Comparison of ENCODE assay signal across 22 cellular contexts in genomic region chr6:109714156-109714555, GRCh38. TPM values are rescaled to one million over a fixed set of nuclear protein-coding genes. Genes with fewer than 3 reads are reported as not detected.
DNase-seq lines count a peak whose midpoint lies in the region; ATAC-seq, FAIRE-seq and TF ChIP-seq lines count a peak whose summit lies in the region.
"Had no signal": no experiment of that assay in that cellular context is flagged by ENCODE, and none has a peak within 500 bp of the region (broad histone marks: within the 10 kb centered on the region; RNA-seq: fewer than 3 reads in every experiment).

No MANE protein-coding gene starts in this region.

- H2BK20ac ChIP-seq in IMR-90 (ENCODE audit: low read depth, low read length): no peak overlapping the region

- SMC1A ChIA-PET in GM12878 (lab: Charles Lee; ENCODE audit: uncharacterized antibody, unreplicated experiment): interaction anchor here (1.6 to 4.0 kb wide), 2 partner anchors 325 to 676 kb away, joined by 7 to 20 read pairs; no protein-coding TSS in a partner anchor

- DNase-seq in IMR-90 (no peak), NCI-H82 (lab: John Stamatoyannopoulos, UW) (peak; percentile 66), GM12878 (ENCODE audit: low read depth, low spot score) (no peak), progenitor cell of endocrine pancreas (ENCODE audit: low spot score, unreplicated experiment) (no peak), cerebellum (ENCODE audit: low spot score) (no peak), sigmoid colon (no peak), T-helper 9 cell (no peak)
- DNase-seq: Caco-2; CD8-positive, alpha-beta T cell; DMS 273 treated with DMSO at 0.1 percent for 48 hours; DMS79 treated with DMSO at 0.1 percent for 48 hours; GF-D8; H7; Kasumi-1; NCI-H1105; NCI-H2029; NCI-H2227 treated with DMSO at 0.1 percent for 48 hours; NCI-H510A; T-cell had no signal

- H3K27me3 Mint-ChIP-seq in progenitor cell of endocrine pancreas: no peaks in the 10 kb centered on the region
- H3K27me3 Mint-ChIP-seq: T-cell had no signal

- H4K20me1 ChIP-seq in IMR-90 (ENCODE audit: insufficient read depth, low read length) (no peaks in the 10 kb centered on the region), GM12878 (ENCODE audit: control insufficient read depth, insufficient read depth) (no peaks in the 10 kb centered on the region)

- H3K23ac ChIP-seq in IMR-90 (ENCODE audit: low read depth, low read length): no peak overlapping the region

- H3K36me3 Mint-ChIP-seq in progenitor cell of endocrine pancreas (ENCODE audit: insufficient read depth): peaks cover 22% of the 10 kb centered on the region

- no peak overlapping the region for H3K18ac ChIP-seq in IMR-90 (ENCODE audit: low read depth, low read length)

- no peak overlapping the region for H3K9ac ChIP-seq in IMR-90 (ENCODE audit: low read depth, low read length)
- no peak overlapping the region for H3K9ac ChIP-seq in GM12878 (ENCODE audit: control insufficient read depth, insufficient read depth, low read length)

- H3K27ac ChIP-seq in IMR-90 (ENCODE audit: insufficient read depth, low read length): no peak overlapping the region
- H3K27ac ChIP-seq in GM12878 (ENCODE audit: control insufficient read depth, insufficient read depth): no peak overlapping the region
- H3K27ac ChIP-seq in sigmoid colon: no peak overlapping the region
- H3K27ac ChIP-seq: C4-2B had no signal

- ATAC-seq in IMR-90 (ENCODE audit: low read depth) (no peak), GM12878 (no peak)
- ATAC-seq: CD8-positive, alpha-beta T cell; HepG2; K562; T-cell had no signal

- H3K56ac ChIP-seq in IMR-90 (ENCODE audit: extremely low read depth, insufficient read depth, low read length): no peak overlapping the region

- H3K79me1 ChIP-seq in IMR-90 (ENCODE audit: low read depth in 1 of 2, low read length in 2 of 2): peaks cover 5 to 7% of the 10 kb centered on the region in 2 experiments; a peak in 3 of 4 replicates

- WGBS in IMR-90 (ENCODE audit: extremely low coverage in 2 of 2, insufficient read length in 1 of 2), 2 experiments: no CpG with 5 or more reads among the region's 3 CpGs
- 66% methylated on average over 3 of the region's 3 CpGs for WGBS in GM12878 (ENCODE audit: insufficient coverage, insufficient replicate concordance, low lambda C conversion rate, missing lambda C conversion rate)
- WGBS in sigmoid colon, 2 donors: 93 to 94% methylated on average over 3 of the region's 3 CpGs

- TF ChIP-seq EP300 in GM12878 (IDR thresholded peaks at IDR 0.05; ENCODE audit: borderline replicate concordance in 1 of 2, control insufficient read depth in 1 of 2, low read depth in 2 of 2, low read length in 2 of 2) (no peak), sigmoid colon (IDR thresholded peaks at IDR 0.05) (no peak)

- no peak overlapping the region for H2AK9ac ChIP-seq in IMR-90 (replicated peaks; ENCODE audit: low read depth, low read length, poor library complexity)

- dilution Hi-C loops in IMR-90 (cut with HindIII; ENCODE audit: low sequenced_read_pairs, unreplicated experiment): loop anchor here (25.0 kb wide), 1 partner anchor 323 kb away; no protein-coding TSS in a partner anchor

- H3K14ac ChIP-seq in IMR-90 (replicated peaks; ENCODE audit: low read depth, low read length): no peak overlapping the region

- no peak overlapping the region for H3K4me3 Mint-ChIP-seq in progenitor cell of endocrine pancreas (ENCODE audit: low read depth)
- H3K4me3 Mint-ChIP-seq: CD8-positive, alpha-beta T cell; T-cell had no signal

- CTCF ChIA-PET in IMR-90 (lab: Yijun Ruan, JAX): interaction anchor here (1.7 to 2.5 kb wide), 2 partner anchors 9 to 325 kb away, joined by 5 to 15 read pairs; no protein-coding TSS in a partner anchor
- CTCF ChIA-PET in GM12878 (lab: Yijun Ruan, JAX): interaction anchor here (0.7 to 4.7 kb wide), 4 partner anchors 9 to 325 kb away, joined by 3 to 24 read pairs (median 14); no protein-coding TSS in a partner anchor

- TF ChIP-seq CTCF in IMR-90 (conservative IDR thresholded peaks at IDR 0.05; ENCODE audit: low read depth, low read length): no peak
- TF ChIP-seq CTCF in GM12878 (IDR thresholded peaks at IDR 0.05 in 2 of 3, conservative IDR thresholded peaks at IDR 0.05 in 1 of 3; ENCODE audit: control insufficient read depth in 2 of 3, extremely low read depth in 1 of 3, insufficient read depth in 1 of 3, low read depth in 3 of 3, low read length in 3 of 3): no peak
- TF ChIP-seq CTCF in progenitor cell of endocrine pancreas (IDR thresholded peaks at IDR 0.05; ENCODE audit: unreplicated experiment): no peak
- TF ChIP-seq CTCF in sigmoid colon (IDR thresholded peaks at IDR 0.05): no peak

- no peaks in the 10 kb centered on the region for H3K27me3 ChIP-seq in IMR-90 (ENCODE audit: control insufficient read depth, insufficient read depth, low read length)
- H3K27me3 ChIP-seq in GM12878 (replicated peaks in 1 of 2; ENCODE audit: control insufficient read depth in 2 of 2, insufficient read depth in 2 of 2, low read length in 1 of 2): no peaks in the 10 kb centered on the region
- no peaks in the 10 kb centered on the region for H3K27me3 ChIP-seq in sigmoid colon

- H3K4ac ChIP-seq in IMR-90 (ENCODE audit: low read depth, low read length): no peak overlapping the region

- H3K4me1 ChIP-seq in IMR-90 (ENCODE audit: control insufficient read depth, insufficient read depth, low read length) (no peaks in the 10 kb centered on the region), GM12878 (ENCODE audit: control insufficient read depth, insufficient read depth, low read length) (no peaks in the 10 kb centered on the region), sigmoid colon (no peaks in the 10 kb centered on the region)
- H3K4me1 ChIP-seq: Caco-2 had no signal

- POLR2A ChIA-PET in IMR-90 (lab: Charles Lee; ENCODE audit: unreplicated experiment) (no interaction called here), GM12878 (lab: Charles Lee) (interaction anchor here (0.6 kb wide), 2 partner anchors 17 to 202 kb away, joined by 3 to 4 read pairs; no protein-coding TSS in a partner anchor)

- FAIRE-seq in GM12878 (lab: Jason Lieb, UNC): no peak
- FAIRE-seq: HepG2, K562 had no signal

- H2BK120ac ChIP-seq in IMR-90 (ENCODE audit: low read depth, low read length): no peak overlapping the region

- TF ChIP-seq POLR2A in IMR-90 (IDR thresholded peaks at IDR 0.05; ENCODE audit: low read depth, low read length): no peak
- no peak for TF ChIP-seq POLR2A in GM12878 (IDR thresholded peaks at IDR 0.05; ENCODE audit: low read depth, low read length)
- TF ChIP-seq POLR2A in sigmoid colon (IDR thresholded peaks at IDR 0.05): no peak

- H3K9me3 Mint-ChIP-seq in progenitor cell of endocrine pancreas (ENCODE audit: low read depth): peaks cover 22% of the 10 kb centered on the region
- H3K9me3 Mint-ChIP-seq: CD8-positive, alpha-beta T cell had no signal

- H3K9me3 ChIP-seq in IMR-90 (ENCODE audit: control insufficient read depth, insufficient read depth, low read length) (no peaks in the 10 kb centered on the region), GM12878 (replicated peaks; ENCODE audit: control insufficient read depth, insufficient read depth, low read length) (no peaks in the 10 kb centered on the region; the same call in 2 of the 3 replicates), sigmoid colon (no peaks in the 10 kb centered on the region)

- no peak overlapping the region for H4K5ac ChIP-seq in IMR-90 (ENCODE audit: low read depth, low read length)

- in situ Hi-C loops in IMR-90 (cut with MboI; ENCODE audit: low sequenced_read_pairs) (no loop called here), GM12878 (cut with MboI) (no loop called here)

- H4K8ac ChIP-seq in IMR-90 (ENCODE audit: low read depth in 2 of 2, low read length in 2 of 2): no peak overlapping the region

- TF ChIP-seq RAD21 in IMR-90 (IDR thresholded peaks at IDR 0.05; ENCODE audit: low read length) (no peak), GM12878 (IDR thresholded peaks at IDR 0.05; ENCODE audit: insufficient read depth, low read depth, low read length) (no peak)

- no peak overlapping the region for H4K91ac ChIP-seq in IMR-90 (ENCODE audit: insufficient read depth, low read depth, low read length)

- H3K4me3 ChIP-seq in IMR-90 (ENCODE audit: insufficient read depth, low read depth, low read length) (no peak overlapping the region), GM12878 (no peak overlapping the region), sigmoid colon (no peak overlapping the region)
- H3K4me3 ChIP-seq: K562 had no signal

- H3K79me2 ChIP-seq in GM12878 (ENCODE audit: control insufficient read depth, insufficient read depth, low read length): no peaks in the 10 kb centered on the region

- H3K9me1 ChIP-seq in IMR-90 (ENCODE audit: insufficient read depth, low read length): peaks cover 9% of the 10 kb centered on the region; the same call in 1 of the 2 replicates

- RAD21 ChIA-PET in GM12878 (lab: Charles Lee; ENCODE audit: unreplicated experiment): interaction anchor here (0.6 to 2.8 kb wide), 2 partner anchors 87 to 325 kb away, joined by 3 to 15 read pairs; no protein-coding TSS in a partner anchor

- H2AFZ ChIP-seq in IMR-90 (replicated peaks; ENCODE audit: low read length, poor library complexity) (peak overlapping the region; percentile 46), GM12878 (ENCODE audit: control insufficient read depth, low read depth, low read length) (no peak overlapping the region)

- H3K27ac Mint-ChIP-seq in progenitor cell of endocrine pancreas: peak overlapping the region; percentile 73
- H3K27ac Mint-ChIP-seq: CD8-positive, alpha-beta T cell; T-cell had no signal

- peaks cover 4% of the 10 kb centered on the region for H3K4me1 Mint-ChIP-seq in progenitor cell of endocrine pancreas (ENCODE audit: low read depth)

- no TSS peak for BruUV-seq in IMR-90 (replicated peaks; lab: Mats Ljungman, UMichigan)
- no TSS peak for BruUV-seq in GM12878 (replicated peaks; lab: Mats Ljungman, UMichigan)

- intact Hi-C loops in IMR-90 (cut with micrococcal nuclease) (no loop called here), GM12878 (cut with micrococcal nuclease; ENCODE audit: unreplicated experiment) (no loop called here), sigmoid colon (cut with DNase I) (no loop called here)

- no peak overlapping the region for H3K4me2 ChIP-seq in IMR-90 (ENCODE audit: low read depth, low read length)
- H3K4me2 ChIP-seq in GM12878 (ENCODE audit: control insufficient read depth, insufficient read depth): no peak overlapping the region

- no peaks in the 10 kb centered on the region; the same call in 1 of the 2 replicates for H3K36me3 ChIP-seq in IMR-90 (ENCODE audit: control insufficient read depth, insufficient read depth, low read length)
- H3K36me3 ChIP-seq in GM12878 (ENCODE audit: control insufficient read depth in 2 of 2, insufficient read depth in 2 of 2, low read length in 1 of 2): peaks cover 0 to 1% of the 10 kb centered on the region in 2 experiments; a peak in 2 of 4 replicates
- peaks cover 0 to 39% (median 0%) of the 10 kb centered on the region in 4 donors for H3K36me3 ChIP-seq in sigmoid colon

- no peak overlapping the region for H2AK5ac ChIP-seq in IMR-90 (ENCODE audit: low read depth, low read length)

- H2BK5ac ChIP-seq in IMR-90 (ENCODE audit: low read depth, low read length, poor library complexity, severe bottlenecking): no peak overlapping the region

- H2BK15ac ChIP-seq in IMR-90 (ENCODE audit: low read depth, low read length): no peak overlapping the region

RNA-seq across cellular contexts. Expression of gene FIG4, which starts 23.1 kb away (rescaled TPM):
- total RNA-seq in IMR-90 (2012; rRNA removed): 15.4 and 19.7 TPM in 2 replicates
- 11.3 and 12.1 TPM in 2 replicates for polyA plus RNA-seq in IMR-90 (2012; rRNA removed)
- 3.4 and 4.7 TPM in 2 replicates for polyA plus RNA-seq in IMR-90 (2012; cell fraction: cytosol; rRNA removed)
- polyA plus RNA-seq in IMR-90 (2012; cell fraction: nucleus; rRNA removed; ENCODE audit: low replicate concordance): 2.2 and 13.6 TPM in 2 replicates
- 43.1 and 50.0 TPM in 2 replicates for total RNA-seq in GM12878 (2013; cell fraction: nucleolus; rRNA removed)
- 9.6 and 11.9 TPM in 2 replicates for total RNA-seq in GM12878 (2014; rRNA removed)
- 12.6 and 13.6 TPM in 2 replicates for total RNA-seq in GM12878 (2014; rRNA removed; fragmentation: Illumina TruSeq; extraction: Trizol)
- 10.6 and 11.2 TPM in 2 replicates for total RNA-seq in GM12878 (2021)
- 9.7 TPM for polyA plus RNA-seq in GM12878 (2011; ENCODE audit: low read depth)
- 23.2 and 33.7 TPM in 2 replicates for polyA plus RNA-seq in GM12878 (2011; rRNA removed)
- polyA plus RNA-seq in GM12878 (2011; cell fraction: cytosol; rRNA removed): 9.7 and 11.0 TPM in 2 replicates
- polyA plus RNA-seq in GM12878 (2011; cell fraction: nucleus; rRNA removed): 16.0 and 17.4 TPM in 2 replicates
- polyA plus RNA-seq in GM12878 (2012): 12.3 and 13.9 TPM in 2 replicates
- polyA plus RNA-seq in GM12878 (2014; fragmentation: Illumina TruSeq; extraction: Trizol): 15.6 and 25.9 TPM in 2 replicates
- polyA plus RNA-seq in GM12878 (2014; fragmentation: Nextera tagmentation; extraction: Ambion mirVana): 1 to 10 TPM; 3.8 to 4.7 TPM
- 10.0 and 11.0 TPM in 2 replicates for polyA plus RNA-seq in GM12878 (2014; rRNA removed)
- 10 to 100 TPM; 13.9 to 14.0 TPM for polyA plus RNA-seq in GM12878 (2016; fragmentation: Nextera tagmentation; extraction: Ambion mirVana)
- 19.2 and 27.2 TPM in 2 replicates for polyA minus RNA-seq in GM12878 (2011; rRNA and poly(A)+ RNA removed)
- 7.1 and 9.3 TPM in 2 replicates for polyA minus RNA-seq in GM12878 (2011; cell fraction: cytosol; rRNA and poly(A)+ RNA removed)
- 16.4 and 17.8 TPM in 2 replicates for polyA minus RNA-seq in GM12878 (2011; cell fraction: nucleus; rRNA and poly(A)+ RNA removed)
- total RNA-seq in progenitor cell of endocrine pancreas: 30.0 and 31.0 TPM in 2 replicates
- 32.8 TPM for total RNA-seq in cerebellum
- total RNA-seq in sigmoid colon: 10 to 100 TPM; 11.9 to 24.1 (median 22.8) TPM
- polyA plus RNA-seq in sigmoid colon: 10 to 100 TPM in 2 of 3 donors, 1 to 10 TPM in 1; 9.8 to 11.4 (median 11.1) TPM

RNA-seq across cellular contexts. Expression of gene AK9, which starts 23.2 kb away (rescaled TPM):
- total RNA-seq in IMR-90 (2012; rRNA removed) (1.8 and 2.2 TPM in 2 replicates), GM12878 (2014; rRNA removed) (2.1 and 2.9 TPM in 2 replicates), GM12878 (2014; rRNA removed; fragmentation: Illumina TruSeq; extraction: Trizol) (4.6 and 4.7 TPM in 2 replicates), GM12878 (2021) (2.8 and 3.4 TPM in 2 replicates), progenitor cell of endocrine pancreas (12.8 and 16.4 TPM in 2 replicates), cerebellum (30.1 TPM), sigmoid colon (10 to 100 TPM; 14.3 to 23.3 (median 16.2) TPM)
- polyA plus RNA-seq in IMR-90 (2012; rRNA removed) (1.2 and 1.7 TPM in 2 replicates), GM12878 (2011; rRNA removed) (5.3 and 7.3 TPM in 2 replicates), GM12878 (2014; fragmentation: Illumina TruSeq; extraction: Trizol) (3.7 and 4.3 TPM in 2 replicates), GM12878 (2014; fragmentation: Nextera tagmentation; extraction: Ambion mirVana) (1 to 10 TPM; 4.0 to 5.8 TPM), GM12878 (2014; rRNA removed) (2.2 and 3.6 TPM in 2 replicates), GM12878 (2016; fragmentation: Nextera tagmentation; extraction: Ambion mirVana) (1 to 10 TPM; 4.5 to 7.4 TPM), sigmoid colon (1 to 10 TPM; 2.8 to 8.4 (median 4.1) TPM)
- 0.22 and 0.39 TPM in 2 replicates for polyA plus RNA-seq in IMR-90 (2012; cell fraction: cytosol; rRNA removed)
- polyA plus RNA-seq in IMR-90 (2012; cell fraction: nucleus; rRNA removed; ENCODE audit: low replicate concordance): 0.24 and 2.4 TPM in 2 replicates
- total RNA-seq in GM12878 (2013; cell fraction: nucleolus; rRNA removed): 9.5 and 12.9 TPM in 2 replicates
- polyA plus RNA-seq in GM12878 (2011; ENCODE audit: low read depth): 2.9 TPM
- 1.2 and 1.6 TPM in 2 replicates for polyA plus RNA-seq in GM12878 (2011; cell fraction: cytosol; rRNA removed)
- polyA plus RNA-seq in GM12878 (2011; cell fraction: nucleus; rRNA removed): 3.4 and 3.8 TPM in 2 replicates
- 1.9 and 3.9 TPM in 2 replicates for polyA plus RNA-seq in GM12878 (2012)
- polyA minus RNA-seq in GM12878 (2011; rRNA and poly(A)+ RNA removed): 1.2 and 3.4 TPM in 2 replicates
- polyA minus RNA-seq in GM12878 (2011; cell fraction: cytosol; rRNA and poly(A)+ RNA removed): 1.2 TPM in 1 of 2 replicates, not detected in the other
- 2.0 and 2.5 TPM in 2 replicates for polyA minus RNA-seq in GM12878 (2011; cell fraction: nucleus; rRNA and poly(A)+ RNA removed)
